ENCODE assay signal across 8 cellular contexts in genomic region chr18:35526476-35527120, GRCh38. TPM values are rescaled to one million over a fixed set of nuclear protein-coding genes. Genes with fewer than 3 reads are reported as not detected.
DNase-seq lines count a peak whose midpoint lies in the region; ATAC-seq and TF ChIP-seq lines count a peak whose summit lies in the region.

No MANE protein-coding gene starts in this region.

- H3K27me3 Mint-ChIP-seq in endodermal cell (ENCODE audit: insufficient read depth) (no peaks in the 10 kb centered on the region), natural killer cell (ENCODE audit: low read depth in 2 of 2) (peaks cover 11 to 29% of the 10 kb centered on the region in 2 donors)

- H3K4me1 ChIP-seq in endodermal cell (ENCODE audit: control insufficient read depth, insufficient read depth, low read length), result peaks cover 11% of the 10 kb centered on the region
- no peaks in the 10 kb centered on the region for H3K4me1 ChIP-seq in mucosa of descending colon (ENCODE audit: low read depth)

- H3K9me3 ChIP-seq in endodermal cell (ENCODE audit: control insufficient read depth, low read length) (peaks cover 16% of the 10 kb centered on the region), mucosa of descending colon (no peaks in the 10 kb centered on the region)

- no peak for TF ChIP-seq CTCF in endodermal cell (conservative IDR thresholded peaks at IDR 0.05)
- TF ChIP-seq CTCF in natural killer cell (IDR thresholded peaks at IDR 0.05), result no peak
- no peak for TF ChIP-seq CTCF in mucosa of descending colon (IDR thresholded peaks at IDR 0.05)

- H3K9me3 Mint-ChIP-seq in endodermal cell (peaks cover 24% of the 10 kb centered on the region), natural killer cell (no peaks in the 10 kb centered on the region)

- no peak overlapping the region for H3K9ac ChIP-seq in endodermal cell (ENCODE audit: extremely low read depth, low read length, poor library complexity, severe bottlenecking)

- ATAC-seq in natural killer cell (peak in 1 of 3 donors; percentile 22), mucosa of descending colon (no peak), HG02678 (IDR thresholded peaks at IDR 0.05; ENCODE audit: unreplicated experiment) (no peak)

- H3K4me3 Mint-ChIP-seq in endodermal cell, result no peak overlapping the region
- H3K4me3 Mint-ChIP-seq in natural killer cell, result peak overlapping the region; percentile 65

- H3K36me3 Mint-ChIP-seq in endodermal cell (ENCODE audit: low read depth), result peaks cover 1% of the 10 kb centered on the region
- peaks cover 6% of the 10 kb centered on the region for H3K36me3 Mint-ChIP-seq in natural killer cell

- no peaks in the 10 kb centered on the region for H3K27me3 ChIP-seq in endodermal cell (ENCODE audit: control insufficient read depth, insufficient read depth, low read length, poor library complexity, severe bottlenecking)

- no peak overlapping the region for H3K27ac ChIP-seq in endodermal cell (ENCODE audit: low read depth, low read length)

- peak; percentile 31 for DNase-seq in COLO668 (lab: John Stamatoyannopoulos, UW; ENCODE audit: unreplicated experiment)
- DNase-seq in NCI-H774 (lab: John Stamatoyannopoulos, UW), result peak; percentile 2
- peak; percentile 54 for DNase-seq in endodermal cell
- no peak for DNase-seq in natural killer cell
- no peak for DNase-seq in mucosa of descending colon
- DNase-seq in HuH-7.5 (ENCODE audit: low spot score), result no peak
- no peak for DNase-seq in NK-92 treated with Interleukin-12 subunit alpha and Interleukin-12 subunit beta, amount 100 ng/mL, for 24 hours (lab: John Stamatoyannopoulos, UW)

- H3K27ac Mint-ChIP-seq in endodermal cell (no peak overlapping the region), natural killer cell (peak overlapping the region in 1 of 2 donors; percentile 70)

- intact Hi-C loops in natural killer cell (cut with micrococcal nuclease) (no loop called here), mucosa of descending colon (cut with DNase I, micrococcal nuclease) (no loop called here)

- H3K4me1 Mint-ChIP-seq in endodermal cell (peaks cover 38% of the 10 kb centered on the region), natural killer cell (peaks cover 24 to 29% of the 10 kb centered on the region in 2 donors)

- H3K4me3 ChIP-seq in endodermal cell (ENCODE audit: low read length) (no peak overlapping the region), mucosa of descending colon (no peak overlapping the region)

- 44 to 76% methylated on average over 2 to 5 of the region's 5 CpGs for WGBS in endodermal cell (ENCODE audit: insufficient coverage in 1 of 2, insufficient read length in 1 of 2), 2 experiments

- H3K36me3 ChIP-seq in endodermal cell (ENCODE audit: control insufficient read depth, insufficient read depth, low read length) (no peaks in the 10 kb centered on the region), mucosa of descending colon (ENCODE audit: low read depth) (no peaks in the 10 kb centered on the region)

RNA-seq across cellular contexts. Expression of gene INO80C, which starts 28.8 kb away (rescaled TPM):
- total RNA-seq in endodermal cell (10 to 100 TPM; 31.1 to 31.9 TPM), natural killer cell (10 to 100 TPM; 17.6 to 19.5 (median 19.2) TPM), mucosa of descending colon (10 to 100 TPM; 28.0 to 46.7 (median 32.2) TPM)
- polyA plus RNA-seq in endodermal cell (2013, experiment 1 of 2), result 32.4 TPM
- 27.4 TPM for polyA plus RNA-seq in endodermal cell (2013, experiment 2 of 2)

RNA-seq across cellular contexts. Expression of gene GALNT1, which starts 54.9 kb away (rescaled TPM):
- 100 to 1,000 TPM in 1 of 2 donors, 10 to 100 TPM in 1; 82.5 to 102 TPM for total RNA-seq in endodermal cell
- 62.3 TPM for polyA plus RNA-seq in endodermal cell (2013, experiment 1 of 2)
- 59.3 TPM for polyA plus RNA-seq in endodermal cell (2013, experiment 2 of 2)
- total RNA-seq in natural killer cell, result 10 to 100 TPM; 49.2 to 57.1 (median 50.0) TPM
- 100 to 1,000 TPM in 2 of 3 donors, 10 to 100 TPM in 1; 82.7 to 118 (median 109) TPM for total RNA-seq in mucosa of descending colon

Comparison
In these comparisons a context has a peak if more than half of its experiments do, and no peak if none do; other contexts are left out.
1. DNase-seq: peak in COLO668 (single experiment), NCI-H774 (single experiment) and endodermal cell (single experiment); none in natural killer cell (single experiment), mucosa of descending colon (0 of 3), HuH-7.5 (single experiment) and NK-92 treated with Interleukin-12 subunit alpha and Interleukin-12 subunit beta, amount 100 ng/mL, for 24 hours (single experiment).